Comparison of ENCODE assay signal across 15 cellular contexts in the genomic region with DNA sequence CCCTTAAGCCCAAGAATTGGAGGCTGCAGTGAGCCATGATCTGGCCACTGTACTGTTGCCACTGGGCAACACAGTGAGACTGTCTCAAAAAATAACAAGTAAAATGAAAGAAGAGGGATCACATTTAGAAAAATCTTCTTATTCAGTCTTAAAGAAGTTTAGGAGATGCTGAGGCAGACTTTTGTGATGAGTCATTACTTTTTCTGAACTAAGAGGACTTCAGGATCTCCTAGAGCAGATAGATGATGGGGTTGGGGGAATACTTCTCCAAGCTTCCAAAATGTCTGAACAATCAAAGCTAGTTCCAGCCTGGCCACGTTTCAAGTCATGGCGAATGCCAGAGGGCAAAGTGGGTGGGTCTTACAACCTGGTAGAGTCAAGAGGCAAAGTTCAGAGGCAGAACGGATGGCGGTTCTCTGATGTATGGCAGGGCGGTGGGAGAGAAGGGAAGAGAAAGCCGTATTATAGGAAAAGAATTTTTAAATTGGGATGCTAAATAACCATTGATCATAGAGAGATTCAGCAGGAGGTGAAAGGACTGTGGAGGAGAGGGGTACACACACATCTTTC. TPM values are rescaled to one million over a fixed set of nuclear protein-coding genes. Genes with fewer than 3 reads are reported as not detected.
DNase-seq lines count a peak whose midpoint lies in the region; ATAC-seq, FAIRE-seq and TF ChIP-seq lines count a peak whose summit lies in the region.
"Had no signal": no experiment of that assay in that cellular context is flagged by ENCODE, and none has a peak within 500 bp of the region (broad histone marks: within the 10 kb centered on the region; RNA-seq: fewer than 3 reads in every experiment).

No MANE protein-coding gene starts in this region.

- H3K4me1 ChIP-seq in heart right ventricle (peaks cover 0 to 32% (median 24%) of the 10 kb centered on the region in 9 donors), K562 (replicated peaks in 1 of 2; ENCODE audit: control insufficient read depth in 2 of 2, insufficient read depth in 2 of 2, low read length in 2 of 2) (peaks cover 0 to 14% of the 10 kb centered on the region in 2 experiments; a peak in 3 of 5 replicates), transverse colon (peaks cover 15 to 41% (median 24%) of the 10 kb centered on the region in 4 donors)

- no peak overlapping the region for H3K27ac Mint-ChIP-seq in mesothelial cell of epicardium

- ATAC-seq in heart right ventricle, result no peak
- no peak for ATAC-seq in left cardiac atrium
- no peak for ATAC-seq in K562
- ATAC-seq in HG03280 (IDR thresholded peaks at IDR 0.05; ENCODE audit: unreplicated experiment), result no peak

- TF ChIP-seq CTCF in heart right ventricle (IDR thresholded peaks at IDR 0.05) (no peak), K562 (IDR thresholded peaks at IDR 0.05 in 2 of 3, conservative IDR thresholded peaks at IDR 0.05 in 1 of 3; ENCODE audit: insufficient read depth in 2 of 3, low read depth in 1 of 3, low read length in 3 of 3) (no peak), mesothelial cell of epicardium (IDR thresholded peaks at IDR 0.05; ENCODE audit: unreplicated experiment) (no peak), transverse colon (IDR thresholded peaks at IDR 0.05) (peak in 2 of 5 experiments; percentile 20 to 29)

- H3K9me3 Mint-ChIP-seq in mesothelial cell of epicardium, result no peaks in the 10 kb centered on the region

- H2AFZ ChIP-seq in K562 (ENCODE audit: low read depth, low read length), result peak overlapping the region; percentile 88; the same call in 1 of the 2 replicates

- POLR2A ChIA-PET in K562 (lab: Yijun Ruan, JAX), result interaction anchor here (0.6 to 0.8 kb wide), 2 partner anchors 83 to 96 kb away, joined by 3 to 4 read pairs; no protein-coding TSS in a partner anchor

- no peaks in the 10 kb centered on the region for H3K79me2 ChIP-seq in K562 (ENCODE audit: control insufficient read depth, insufficient read depth, low read length)

- H3K9me1 ChIP-seq in K562 (ENCODE audit: control insufficient read depth, insufficient read depth, low read length), result no peaks in the 10 kb centered on the region

- in situ Hi-C loops in K562 (cut with MboI) (no loop called here), transverse colon (cut with MboI; ENCODE audit: low pct_ligation_motif_present in 1 of 4, low pct_unique_long_range_greater_than_20kb in 1 of 4, low sequenced_read_pairs in 3 of 4) (no loop called here)

- CTCF ChIA-PET in K562 (lab: Yijun Ruan, JAX; ENCODE audit: low intra/inter-chr PET ratio), result interaction anchor here (4.0 kb wide), 1 partner anchor 25 kb away, joined by 43 read pairs; no protein-coding TSS in a partner anchor

- TF ChIP-seq RAD21 in K562 (CRISPR knock-in tag; conservative IDR thresholded peaks at IDR 0.05 in 1 of 2, IDR thresholded peaks at IDR 0.05 in 1 of 2), result no peak

- peaks cover 8% of the 10 kb centered on the region for H3K36me3 Mint-ChIP-seq in mesothelial cell of epicardium

- intact Hi-C loops in heart right ventricle (cut with DNase I), result loop anchor here in 2 of 10 donors (2.0 to 10.0 kb wide), 2 partner anchors 23 to 265 kb away; partner anchors contain the start of genes ADAMTSL4 (in 1 of the 2) and CA14 (in 1 of the 2)
- intact Hi-C loops in left cardiac atrium (cut with DNase I), result loop anchor here in 1 of 2 donors (2.0 kb wide), 1 partner anchor 25 kb away; no protein-coding TSS in a partner anchor
- intact Hi-C loops in K562 (cut with micrococcal nuclease), result no loop called here
- intact Hi-C loops in transverse colon (cut with DNase I; ENCODE audit: low total_unique reads), result no loop called here

- TF ChIP-seq POLR2A in K562 (conservative IDR thresholded peaks at IDR 0.05) (no peak), transverse colon (IDR thresholded peaks at IDR 0.05) (peak; percentile 25)

- FAIRE-seq in K562 (lab: Jason Lieb, UNC), result no peak
- FAIRE-seq: G401.6, RCC 7860 had no signal

- H3K27ac ChIP-seq in heart right ventricle, result peak overlapping the region in 6 of 10 donors; percentile 84 to 93 (median 92)
- H3K27ac ChIP-seq in K562 (ENCODE audit: extremely low read depth, low read depth, low read length), result no peak overlapping the region
- H3K27ac ChIP-seq in transverse colon, result peak overlapping the region; percentile 82 to 91 (median 90)

- H3K36me3 ChIP-seq in heart right ventricle, result peaks cover 0 to 74% (median 11%) of the 10 kb centered on the region in 9 donors
- no peaks in the 10 kb centered on the region for H3K36me3 ChIP-seq in K562 (ENCODE audit: control insufficient read depth, insufficient read depth, low read length)
- no peaks in the 10 kb centered on the region for H3K36me3 ChIP-seq in transverse colon

- no TSS peak for BruUV-seq in K562 (replicated peaks; lab: Mats Ljungman, UMichigan)

- no peaks in the 10 kb centered on the region for H4K20me1 ChIP-seq in K562 (replicated peaks; ENCODE audit: control insufficient read depth, insufficient read depth, low read length)

- H3K27me3 Mint-ChIP-seq in mesothelial cell of epicardium (ENCODE audit: low read depth), result peaks cover 20% of the 10 kb centered on the region

- peak overlapping the region; percentile 10 for H3K4me3 Mint-ChIP-seq in mesothelial cell of epicardium

- DNase-seq in heart right ventricle, result no peak
- DNase-seq in left cardiac atrium, result no peak
- no peak for DNase-seq in K562 (ENCODE audit: extremely low read depth in 1 of 4, low spot score in 3 of 4)
- DNase-seq in mesothelial cell of epicardium (ENCODE audit: low spot score in 2 of 2, unreplicated experiment in 2 of 2), result no peak
- DNase-seq in transverse colon, result peak; percentile 77
- no peak for DNase-seq in NCI-H1105 (lab: John Stamatoyannopoulos, UW)
- DNase-seq in NCI-H526 treated with DMSO at 0.1 percent for 48 hours (lab: John Stamatoyannopoulos, UW), result no peak
- DNase-seq: activated T-cell treated with anti-CD3 and anti-CD28 coated beads, Interleukin-2, amount 50 U/mL, for 1 hour; Kasumi-1; stimulated activated CD8-positive, alpha-beta memory T cell treated with anti-CD3 and anti-CD28 coated beads, Interleukin-4, amount 100 ng/mL, for 48 hours had no signal

- TF ChIP-seq EP300 in K562 (IDR thresholded peaks at IDR 0.05; ENCODE audit: low read length) (no peak), transverse colon (IDR thresholded peaks at IDR 0.05; ENCODE audit: low read depth) (no peak)

- H3K4me1 Mint-ChIP-seq in mesothelial cell of epicardium, result peaks cover 34% of the 10 kb centered on the region

- H3K27me3 ChIP-seq in heart right ventricle (peaks cover 0 to 11% (median 0%) of the 10 kb centered on the region in 7 donors), K562 (ENCODE audit: control insufficient read depth in 2 of 2, insufficient read depth in 2 of 2, low read length in 2 of 2) (no peaks in the 10 kb centered on the region), transverse colon (no peaks in the 10 kb centered on the region)

- H3K4me2 ChIP-seq in K562 (ENCODE audit: insufficient read depth, low read length), result no peak overlapping the region

- H3K9me3 ChIP-seq in heart right ventricle, result no peaks in the 10 kb centered on the region
- no peaks in the 10 kb centered on the region for H3K9me3 ChIP-seq in K562 (replicated peaks; ENCODE audit: control insufficient read depth, insufficient read depth, low read depth, low read length)
- no peaks in the 10 kb centered on the region for H3K9me3 ChIP-seq in transverse colon

- no peak overlapping the region for H3K4me3 ChIP-seq in heart right ventricle
- no peak overlapping the region for H3K4me3 ChIP-seq in K562
- no peak overlapping the region for H3K4me3 ChIP-seq in transverse colon

- H3K9ac ChIP-seq in K562 (ENCODE audit: insufficient read depth in 1 of 2, low read depth in 2 of 2, low read length in 2 of 2), result no peak overlapping the region

- WGBS in heart right ventricle, 2 donors, result 78 to 84% methylated on average over 6 of the region's 6 CpGs
- WGBS in K562 (ENCODE audit: insufficient coverage, low coverage, missing lambda C conversion rate), result 54% methylated on average over 6 of the region's 6 CpGs
- 55 to 68% methylated on average over 3 to 6 of the region's 6 CpGs for WGBS in transverse colon (ENCODE audit: low coverage in 1 of 2), 2 donors

RNA-seq across cellular contexts. Expression of gene CIART, which starts 2.1 kb away (rescaled TPM):
- 10 to 100 TPM in 6 of 10 donors, 1 to 10 TPM in 4; 3.4 to 22.6 (median 15.5) TPM for total RNA-seq in heart right ventricle
- polyA plus RNA-seq in heart right ventricle, result 10 to 100 TPM in 1 of 2 donors, 1 to 10 TPM in 1; 4.9 to 18.7 TPM
- total RNA-seq in left cardiac atrium, result 10 to 100 TPM in 1 of 2 donors, 1 to 10 TPM in 1; 9.8 to 14.1 TPM
- 0.67 and 1.3 TPM in 2 replicates for total RNA-seq in K562 (2011; cell fraction: chromatin; rRNA removed; ENCODE audit: low replicate concordance)
- total RNA-seq in K562 (2011; cell fraction: nucleolus; rRNA removed), result 0.67 TPM in 1 of 2 replicates, not detected in the other
- 0.29 and 1.5 TPM in 2 replicates for total RNA-seq in K562 (2011; cell fraction: nucleoplasm; rRNA removed)
- total RNA-seq in K562 (2014; rRNA removed), result 0.41 TPM in 1 of 2 replicates, not detected in the other
- total RNA-seq in K562 (2014; rRNA removed; fragmentation: Illumina TruSeq; extraction: Trizol), result 0.15 TPM in 1 of 2 replicates, not detected in the other
- total RNA-seq in K562 (2015; rRNA removed; fragmentation: Illumina TruSeq; extraction: Trizol), result 0.22 TPM in 1 of 2 replicates, not detected in the other
- total RNA-seq in K562 (2021), result 0.35 TPM in 1 of 2 replicates, not detected in the other
- polyA plus RNA-seq in K562 (2011; rRNA removed), result 0.30 TPM in 1 of 2 replicates, not detected in the other
- 0.12 and 0.19 TPM in 2 replicates for polyA plus RNA-seq in K562 (2011; cell fraction: cytosol; rRNA removed)
- 1.1 and 1.3 TPM in 2 replicates for polyA plus RNA-seq in K562 (2011; cell fraction: nucleus; rRNA removed)
- polyA plus RNA-seq in K562 (2012), result 0.10 and 0.44 TPM in 2 replicates
- polyA plus RNA-seq in K562 (2014; fragmentation: Illumina TruSeq; extraction: Trizol), result 0.19 and 0.35 TPM in 2 replicates
- polyA plus RNA-seq in K562 (2014; fragmentation: Nextera tagmentation; extraction: Ambion mirVana), result under 1 TPM; 0.07 to 0.21 TPM
- 0.19 and 1.1 TPM in 2 replicates for polyA plus RNA-seq in K562 (2014; rRNA removed)
- not detected in 2 replicates for polyA minus RNA-seq in K562 (2011; rRNA and poly(A)+ RNA removed)
- not detected in 2 replicates for polyA minus RNA-seq in K562 (2011; cell fraction: cytosol; rRNA and poly(A)+ RNA removed)
- polyA minus RNA-seq in K562 (2011; cell fraction: nucleus; rRNA and poly(A)+ RNA removed), result not detected in 2 replicates
- 9.2 to 10.6 TPM (median 9.8 TPM) in 3 replicates for total RNA-seq in mesothelial cell of epicardium
- total RNA-seq in transverse colon, result 1 to 10 TPM in 3 of 4 donors, under 1 TPM in 1; 0.60 to 4.5 (median 1.5) TPM

RNA-seq across cellular contexts. Expression of gene C1orf54, which starts 7.6 kb away (rescaled TPM):
- total RNA-seq in heart right ventricle (10 to 100 TPM in 6 of 10 donors, 1 to 10 TPM in 4; 5.7 to 19.5 (median 11.8) TPM), left cardiac atrium (10 to 100 TPM; 10.1 to 14.0 TPM), K562 (2014; rRNA removed) (not detected in 2 replicates), K562 (2014; rRNA removed; fragmentation: Illumina TruSeq; extraction: Trizol) (0.65 and 1.1 TPM in 2 replicates), K562 (2015; rRNA removed; fragmentation: Illumina TruSeq; extraction: Trizol) (1.1 and 2.2 TPM in 2 replicates), K562 (2021) (0.20 and 1.00 TPM in 2 replicates), mesothelial cell of epicardium (17.7 to 19.9 TPM (median 19.0 TPM) in 3 replicates), transverse colon (10 to 100 TPM in 1 of 4 donors, 1 to 10 TPM in 2, not detected in 1; 4.4 to 11.1 (median 4.8) TPM)
- polyA plus RNA-seq in heart right ventricle (10 to 100 TPM; 29.1 to 34.3 TPM), K562 (2011; rRNA removed) (1.2 and 3.4 TPM in 2 replicates), K562 (2014; fragmentation: Illumina TruSeq; extraction: Trizol) (1.0 and 1.2 TPM in 2 replicates), K562 (2014; fragmentation: Nextera tagmentation; extraction: Ambion mirVana) (1 to 10 TPM; 2.0 to 2.5 TPM), K562 (2014; rRNA removed) (0.33 and 1.1 TPM in 2 replicates)
- 0.81 and 0.97 TPM in 2 replicates for total RNA-seq in K562 (2011; cell fraction: chromatin; rRNA removed; ENCODE audit: low replicate concordance)
- 0.50 TPM in 1 of 2 replicates, not detected in the other for total RNA-seq in K562 (2011; cell fraction: nucleolus; rRNA removed)
- 0.29 TPM in 1 of 2 replicates, not detected in the other for total RNA-seq in K562 (2011; cell fraction: nucleoplasm; rRNA removed)
- polyA plus RNA-seq in K562 (2011; cell fraction: cytosol; rRNA removed), result 0.48 and 2.8 TPM in 2 replicates
- polyA plus RNA-seq in K562 (2011; cell fraction: nucleus; rRNA removed), result 0.47 and 1.8 TPM in 2 replicates
- 2.7 and 2.8 TPM in 2 replicates for polyA plus RNA-seq in K562 (2012)
- polyA minus RNA-seq in K562 (2011; rRNA and poly(A)+ RNA removed), result 0.30 TPM in 1 of 2 replicates, not detected in the other
- polyA minus RNA-seq in K562 (2011; cell fraction: cytosol; rRNA and poly(A)+ RNA removed), result 1.0 TPM in 1 of 2 replicates, not detected in the other
- polyA minus RNA-seq in K562 (2011; cell fraction: nucleus; rRNA and poly(A)+ RNA removed), result 0.67 TPM in 1 of 2 replicates, not detected in the other

RNA-seq across cellular contexts. Expression of gene APH1A, which starts 11.4 kb away (rescaled TPM):
- total RNA-seq in heart right ventricle (10 to 100 TPM; 56.6 to 86.9 (median 65.7) TPM), left cardiac atrium (10 to 100 TPM; 64.3 to 93.1 TPM), K562 (2014; rRNA removed) (48.8 and 59.0 TPM in 2 replicates), K562 (2014; rRNA removed; fragmentation: Illumina TruSeq; extraction: Trizol) (70.6 and 74.0 TPM in 2 replicates), K562 (2015; rRNA removed; fragmentation: Illumina TruSeq; extraction: Trizol) (77.0 and 79.1 TPM in 2 replicates), K562 (2021) (97.3 and 98.6 TPM in 2 replicates), mesothelial cell of epicardium (138 to 145 TPM (median 143 TPM) in 3 replicates), transverse colon (100 to 1,000 TPM in 3 of 4 donors, 10 to 100 TPM in 1; 86.8 to 162 (median 113) TPM)
- polyA plus RNA-seq in heart right ventricle (10 to 100 TPM; 52.9 to 74.4 TPM), K562 (2011; rRNA removed) (111 and 123 TPM in 2 replicates), K562 (2014; fragmentation: Illumina TruSeq; extraction: Trizol) (84.5 and 93.5 TPM in 2 replicates), K562 (2014; fragmentation: Nextera tagmentation; extraction: Ambion mirVana) (1 to 10 TPM; 5.6 to 6.0 TPM), K562 (2014; rRNA removed) (86.8 and 89.4 TPM in 2 replicates)
- 115 and 218 TPM in 2 replicates for total RNA-seq in K562 (2011; cell fraction: chromatin; rRNA removed; ENCODE audit: low replicate concordance)
- 215 and 226 TPM in 2 replicates for total RNA-seq in K562 (2011; cell fraction: nucleolus; rRNA removed)
- total RNA-seq in K562 (2011; cell fraction: nucleoplasm; rRNA removed), result 182 and 231 TPM in 2 replicates
- 167 and 205 TPM in 2 replicates for polyA plus RNA-seq in K562 (2011; cell fraction: cytosol; rRNA removed)
- polyA plus RNA-seq in K562 (2011; cell fraction: nucleus; rRNA removed), result 121 and 152 TPM in 2 replicates
- 80.8 and 88.2 TPM in 2 replicates for polyA plus RNA-seq in K562 (2012)
- 96.8 and 108 TPM in 2 replicates for polyA minus RNA-seq in K562 (2011; rRNA and poly(A)+ RNA removed)
- polyA minus RNA-seq in K562 (2011; cell fraction: cytosol; rRNA and poly(A)+ RNA removed), result 39.9 and 46.7 TPM in 2 replicates
- 49.7 and 72.8 TPM in 2 replicates for polyA minus RNA-seq in K562 (2011; cell fraction: nucleus; rRNA and poly(A)+ RNA removed)

RNA-seq across cellular contexts. Expression of gene MRPS21, which starts 13.4 kb away (rescaled TPM):
- total RNA-seq in heart right ventricle (10 to 100 TPM; 68.4 to 80.0 (median 73.6) TPM), left cardiac atrium (10 to 100 TPM; 72.6 to 74.3 TPM), K562 (2014; rRNA removed) (139 and 144 TPM in 2 replicates), K562 (2014; rRNA removed; fragmentation: Illumina TruSeq; extraction: Trizol) (163 and 164 TPM in 2 replicates), K562 (2015; rRNA removed; fragmentation: Illumina TruSeq; extraction: Trizol) (123 and 132 TPM in 2 replicates), K562 (2021) (131 and 133 TPM in 2 replicates), mesothelial cell of epicardium (64.3 to 65.6 TPM (median 65.5 TPM) in 3 replicates), transverse colon (10 to 100 TPM in 3 of 4 donors, 1 to 10 TPM in 1; 8.6 to 31.6 (median 25.7) TPM)
- polyA plus RNA-seq in heart right ventricle (100 to 1,000 TPM in 1 of 2 donors, 10 to 100 TPM in 1; 89.2 to 195 TPM), K562 (2011; rRNA removed) (151 and 182 TPM in 2 replicates), K562 (2014; fragmentation: Illumina TruSeq; extraction: Trizol) (115 and 119 TPM in 2 replicates), K562 (2014; fragmentation: Nextera tagmentation; extraction: Ambion mirVana) (100 to 1,000 TPM; 374 to 407 TPM), K562 (2014; rRNA removed) (149 and 173 TPM in 2 replicates)
- total RNA-seq in K562 (2011; cell fraction: chromatin; rRNA removed; ENCODE audit: low replicate concordance), result 67.0 and 94.2 TPM in 2 replicates
- 81.9 and 86.1 TPM in 2 replicates for total RNA-seq in K562 (2011; cell fraction: nucleolus; rRNA removed)
- 80.3 and 84.8 TPM in 2 replicates for total RNA-seq in K562 (2011; cell fraction: nucleoplasm; rRNA removed)
- 57.7 and 87.2 TPM in 2 replicates for polyA plus RNA-seq in K562 (2011; cell fraction: cytosol; rRNA removed)
- polyA plus RNA-seq in K562 (2011; cell fraction: nucleus; rRNA removed), result 213 and 215 TPM in 2 replicates
- 74.4 and 116 TPM in 2 replicates for polyA plus RNA-seq in K562 (2012)
- polyA minus RNA-seq in K562 (2011; rRNA and poly(A)+ RNA removed), result 42.5 and 52.5 TPM in 2 replicates
- polyA minus RNA-seq in K562 (2011; cell fraction: cytosol; rRNA and poly(A)+ RNA removed), result 20.5 and 26.2 TPM in 2 replicates
- polyA minus RNA-seq in K562 (2011; cell fraction: nucleus; rRNA and poly(A)+ RNA removed), result 21.0 and 32.3 TPM in 2 replicates

RNA-seq across cellular contexts. Expression of gene CA14, which starts 22.6 kb away (rescaled TPM):
- total RNA-seq in heart right ventricle (10 to 100 TPM in 3 of 10 donors, 1 to 10 TPM in 5, under 1 TPM in 2; 0.48 to 18.5 (median 2.9) TPM), left cardiac atrium (1 to 10 TPM; 5.7 to 8.7 TPM), K562 (2014; rRNA removed) (not detected in 2 replicates), K562 (2014; rRNA removed; fragmentation: Illumina TruSeq; extraction: Trizol) (0.15 and 0.16 TPM in 2 replicates), K562 (2015; rRNA removed; fragmentation: Illumina TruSeq; extraction: Trizol) (0.33 and 0.41 TPM in 2 replicates), K562 (2021) (0.22 and 0.36 TPM in 2 replicates), mesothelial cell of epicardium (3.8 to 5.0 TPM (median 3.8 TPM) in 3 replicates), transverse colon (1 to 10 TPM in 1 of 4 donors, under 1 TPM in 2, not detected in 1; 0.27 to 1.1 (median 0.48) TPM)
- polyA plus RNA-seq in heart right ventricle (10 to 100 TPM in 1 of 2 donors, 1 to 10 TPM in 1; 3.3 to 11.6 TPM), K562 (2011; rRNA removed) (0.13 and 0.24 TPM in 2 replicates), K562 (2014; fragmentation: Illumina TruSeq; extraction: Trizol) (0.15 and 0.16 TPM in 2 replicates), K562 (2014; fragmentation: Nextera tagmentation; extraction: Ambion mirVana) (under 1 TPM; 0.30 to 0.46 TPM), K562 (2014; rRNA removed) (0.12 and 0.57 TPM in 2 replicates)
- 0.60 TPM in 1 of 2 replicates, not detected in the other for total RNA-seq in K562 (2011; cell fraction: chromatin; rRNA removed; ENCODE audit: low replicate concordance)
- 0.39 and 0.50 TPM in 2 replicates for total RNA-seq in K562 (2011; cell fraction: nucleolus; rRNA removed)
- total RNA-seq in K562 (2011; cell fraction: nucleoplasm; rRNA removed), result 0.53 TPM in 1 of 2 replicates, not detected in the other
- 0.13 and 0.24 TPM in 2 replicates for polyA plus RNA-seq in K562 (2011; cell fraction: cytosol; rRNA removed)
- 0.24 and 0.25 TPM in 2 replicates for polyA plus RNA-seq in K562 (2011; cell fraction: nucleus; rRNA removed)
- polyA plus RNA-seq in K562 (2012), result 0.51 and 0.69 TPM in 2 replicates
- 0.12 and 0.25 TPM in 2 replicates for polyA minus RNA-seq in K562 (2011; rRNA and poly(A)+ RNA removed)
- not detected in 2 replicates for polyA minus RNA-seq in K562 (2011; cell fraction: cytosol; rRNA and poly(A)+ RNA removed)
- not detected in 2 replicates for polyA minus RNA-seq in K562 (2011; cell fraction: nucleus; rRNA and poly(A)+ RNA removed)
- total RNA-seq: myocyte had no signal
- polyA plus RNA-seq: BJ had no signal
